ENCODE assay signal across 9 cellular contexts in genomic region chr6:42449917-42450313, GRCh38. TPM values are rescaled to one million over a fixed set of nuclear protein-coding genes. Genes with fewer than 3 reads are reported as not detected.
DNase-seq lines count a peak whose midpoint lies in the region; ATAC-seq and TF ChIP-seq lines count a peak whose summit lies in the region.
"Had no signal": no experiment of that assay in that cellular context is flagged by ENCODE, and none has a peak within 500 bp of the region (broad histone marks: within the 10 kb centered on the region; RNA-seq: fewer than 3 reads in every experiment).

No MANE protein-coding gene starts in this region.

- DNase-seq in heart left ventricle (no peak), left ventricle myocardium superior (no peak), immature natural killer cell (no peak), upper lobe of right lung (no peak), NCI-H345 treated with DMSO at 0.1 percent for 48 hours (lab: John Stamatoyannopoulos, UW; ENCODE audit: unreplicated experiment) (no peak)
- no peak for DNase-seq in activated T-helper 2 cell treated with anti-CD3 and anti-CD28 coated beads, Interferon-gamma antibody, Interleukin-2, Interleukin-4, amounts not matched to agents 10 μg/mL and 5 μg/mL and 100 μg/mL, durations not matched to agents 14 hours and 24 hours and 36 hours (ENCODE audit: low spot score)
- DNase-seq: stimulated activated CD4-positive, alpha-beta T cell treated with anti-CD3 and anti-CD28 coated beads, Interleukin-2, amount 100 ng/mL, for 48 hours had no signal

- TF ChIP-seq CTCF in heart left ventricle (IDR thresholded peaks at IDR 0.05) (no peak), upper lobe of right lung (IDR thresholded peaks at IDR 0.05) (no peak)

- H3K36me3 ChIP-seq in heart left ventricle (no peaks in the 10 kb centered on the region), upper lobe of right lung (no peaks in the 10 kb centered on the region)

- H3K9me3 Mint-ChIP-seq in activated T-helper 2 cell treated with anti-CD3 and anti-CD28 coated beads, Interferon-gamma antibody, Interleukin-2, Interleukin-4, amounts not matched to agents 10 μg/mL and 5 μg/mL and 100 μg/mL, durations not matched to agents 14 hours and 24 hours and 36 hours: no peaks in the 10 kb centered on the region
- no peaks in the 10 kb centered on the region for H3K9me3 Mint-ChIP-seq in immature natural killer cell

- peaks cover 49% of the 10 kb centered on the region for H3K4me1 Mint-ChIP-seq in activated T-helper 2 cell treated with anti-CD3 and anti-CD28 coated beads, Interferon-gamma antibody, Interleukin-2, Interleukin-4, amounts not matched to agents 10 μg/mL and 5 μg/mL and 100 μg/mL, durations not matched to agents 14 hours and 24 hours and 36 hours (ENCODE audit: low read depth)
- peaks cover 54 to 68% of the 10 kb centered on the region in 2 donors for H3K4me1 Mint-ChIP-seq in immature natural killer cell

- WGBS in heart left ventricle, 4 donors: 40 to 52% (median 45%) methylated on average over 4 of the region's 4 CpGs

- H3K4me3 Mint-ChIP-seq in activated T-helper 2 cell treated with anti-CD3 and anti-CD28 coated beads, Interferon-gamma antibody, Interleukin-2, Interleukin-4, amounts not matched to agents 10 μg/mL and 5 μg/mL and 100 μg/mL, durations not matched to agents 14 hours and 24 hours and 36 hours (ENCODE audit: low read depth): peak overlapping the region; percentile 98
- H3K4me3 Mint-ChIP-seq in immature natural killer cell: peak overlapping the region; percentile 95 to 99 (median 99)

- intact Hi-C loops in heart left ventricle (cut with DNase I) (loop anchor here in 6 of 10 donors (2.0 to 10.0 kb wide), 9 partner anchors 43 to 235 kb away; partner anchors contain the start of gene MRPS10 (in 2 of the 6)), left ventricle myocardium superior (cut with micrococcal nuclease) (loop anchor here (10.0 kb wide), 1 partner anchor 45 kb away; no protein-coding TSS in a partner anchor), upper lobe of right lung (cut with DNase I) (no loop called here)
- intact Hi-C loops in activated T-helper 2 cell treated with anti-CD3 and anti-CD28 coated beads, Interferon-gamma antibody, Interleukin-2, Interleukin-4, amounts not matched to agents 10 μg/mL and 5 μg/mL and 100 μg/mL, durations not matched to agents 14 hours and 24 hours and 36 hours (cut with micrococcal nuclease): loop anchor here (1.0 to 5.0 kb wide), 4 partner anchors 71 to 442 kb away; a partner anchor contains a TSS

- ATAC-seq in heart left ventricle: no peak
- ATAC-seq in left ventricle myocardium superior: no peak
- ATAC-seq in upper lobe of right lung: no peak
- no peak for ATAC-seq in GM21737 (IDR thresholded peaks at IDR 0.05; ENCODE audit: unreplicated experiment)
- no peak for ATAC-seq in GM21529 (IDR thresholded peaks at IDR 0.05; ENCODE audit: unreplicated experiment)

- H3K27me3 Mint-ChIP-seq in activated T-helper 2 cell treated with anti-CD3 and anti-CD28 coated beads, Interferon-gamma antibody, Interleukin-2, Interleukin-4, amounts not matched to agents 10 μg/mL and 5 μg/mL and 100 μg/mL, durations not matched to agents 14 hours and 24 hours and 36 hours (ENCODE audit: low read depth): peaks cover 5% of the 10 kb centered on the region
- H3K27me3 Mint-ChIP-seq in immature natural killer cell (ENCODE audit: low read depth in 3 of 3): peaks cover 2 to 7% (median 5%) of the 10 kb centered on the region in 3 donors

- H3K27me3 ChIP-seq in heart left ventricle (no peaks in the 10 kb centered on the region), upper lobe of right lung (no peaks in the 10 kb centered on the region)

- H3K4me1 ChIP-seq in heart left ventricle (peaks cover 0 to 52% (median 24%) of the 10 kb centered on the region in 12 donors), upper lobe of right lung (peaks cover 24% of the 10 kb centered on the region)

- no peaks in the 10 kb centered on the region for H3K9me3 ChIP-seq in heart left ventricle
- no peaks in the 10 kb centered on the region for H3K9me3 ChIP-seq in upper lobe of right lung

- TF ChIP-seq POLR2A in heart left ventricle (IDR thresholded peaks at IDR 0.05): no peak

- H3K36me3 Mint-ChIP-seq in activated T-helper 2 cell treated with anti-CD3 and anti-CD28 coated beads, Interferon-gamma antibody, Interleukin-2, Interleukin-4, amounts not matched to agents 10 μg/mL and 5 μg/mL and 100 μg/mL, durations not matched to agents 14 hours and 24 hours and 36 hours (ENCODE audit: low read depth): peaks cover 39% of the 10 kb centered on the region
- peaks cover 0 to 4% (median 0%) of the 10 kb centered on the region in 3 donors for H3K36me3 Mint-ChIP-seq in immature natural killer cell

- H3K27ac Mint-ChIP-seq in activated T-helper 2 cell treated with anti-CD3 and anti-CD28 coated beads, Interferon-gamma antibody, Interleukin-2, Interleukin-4, amounts not matched to agents 10 μg/mL and 5 μg/mL and 100 μg/mL, durations not matched to agents 14 hours and 24 hours and 36 hours: peak overlapping the region; percentile 94
- H3K27ac Mint-ChIP-seq in immature natural killer cell: peak overlapping the region; percentile 72 to 92 (median 86)

- peak overlapping the region in 9 of 12 donors; percentile 34 to 95 (median 80) for H3K27ac ChIP-seq in heart left ventricle
- H3K27ac ChIP-seq in upper lobe of right lung: peak overlapping the region; percentile 31

- H3K4me3 ChIP-seq in heart left ventricle (peak overlapping the region in 10 of 12 donors; percentile 65 to 98 (median 85)), upper lobe of right lung (peak overlapping the region; percentile 85)

RNA-seq across cellular contexts. Expression of gene TRERF1, which starts 1.8 kb away (rescaled TPM):
- total RNA-seq in heart left ventricle (1 to 10 TPM in 8 of 9 donors, under 1 TPM in 1; 0.53 to 4.5 (median 1.7) TPM), left ventricle myocardium superior (1.8 TPM), upper lobe of right lung (3.8 TPM)
- polyA plus RNA-seq in heart left ventricle (1 to 10 TPM; 1.0 to 1.2 TPM), immature natural killer cell (1 to 10 TPM; 1.5 to 8.8 (median 2.1) TPM)
- 19.6 TPM in 2 replicates for total RNA-seq in activated T-helper 2 cell treated with anti-CD3 and anti-CD28 coated beads, Interferon-gamma antibody, Interleukin-2, Interleukin-4, amounts not matched to agents 10 μg/mL and 5 μg/mL and 100 μg/mL, durations not matched to agents 14 hours and 24 hours and 36 hours
